In the genomic region with DNA sequence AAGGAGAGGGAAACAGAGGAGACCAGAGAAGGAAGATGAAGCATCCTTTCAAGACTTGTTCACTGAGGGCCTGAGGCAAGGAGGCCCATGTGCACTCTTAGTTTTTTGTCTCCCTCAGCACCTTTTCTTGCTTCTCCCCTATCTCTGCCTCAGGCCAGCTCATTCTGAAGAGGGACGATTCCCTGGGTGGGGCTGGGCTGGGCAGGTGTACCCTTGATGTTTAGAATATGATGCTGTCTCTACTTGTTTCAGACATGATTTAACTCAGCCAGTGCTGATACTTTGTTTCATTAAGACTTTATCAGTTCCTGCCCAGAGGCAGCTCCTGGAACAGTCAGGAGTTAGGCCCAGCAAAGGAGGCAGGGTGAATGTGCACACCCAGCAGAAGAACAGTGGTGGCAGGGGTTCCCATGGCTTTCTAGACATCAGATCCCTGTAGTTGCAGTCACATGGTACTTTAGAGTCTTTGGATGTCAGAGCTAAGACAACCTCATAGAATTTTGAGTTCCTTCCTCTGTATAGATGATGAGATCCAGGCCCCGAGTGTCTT, we compare ENCODE assay signal across 26 cellular contexts. TPM values are rescaled to one million over a fixed set of nuclear protein-coding genes. Genes with fewer than 3 reads are reported as not detected.
A peak's percentile ranks its signal among the peaks of the same experiment; 100 is the strongest.
DNase-seq lines count a peak whose midpoint lies in the region; ATAC-seq and TF ChIP-seq lines count a peak whose summit lies in the region.
"Had no signal": no experiment of that assay in that cellular context is flagged by ENCODE, and none has a peak within 500 bp of the region (broad histone marks: within the 10 kb centered on the region; RNA-seq: fewer than 3 reads in every experiment).

No MANE protein-coding gene starts in this region.

- H3K36me3 ChIP-seq in heart left ventricle (no peaks in the 10 kb centered on the region), duodenal mucosa (ENCODE audit: control insufficient read depth in 1 of 2, insufficient read depth in 2 of 2, low read length in 2 of 2) (no peaks in the 10 kb centered on the region), vagina (no peaks in the 10 kb centered on the region)
- H3K36me3 ChIP-seq: brain microvascular endothelial cell had no signal

- H3K4me3 Mint-ChIP-seq in neural crest cell, result peak overlapping the region; percentile 51
- H3K4me3 Mint-ChIP-seq in activated CD8-positive, alpha-beta memory T cell treated with anti-CD3 and anti-CD28 coated beads, Interleukin-2, amount 10 ng/mL, durations not matched to agents 7 days and 5 days, result no peak overlapping the region
- H3K4me3 Mint-ChIP-seq: CD4-positive, alpha-beta T cell had no signal

- no peak overlapping the region for H3K4me3 ChIP-seq in right cardiac atrium (ENCODE audit: low read length)
- H3K4me3 ChIP-seq in heart left ventricle, result no peak overlapping the region
- peak overlapping the region in 1 of 2 donors; percentile 7 for H3K4me3 ChIP-seq in duodenal mucosa (ENCODE audit: low read depth in 1 of 2, low read length in 2 of 2)
- H3K4me3 ChIP-seq in vagina, result no peak overlapping the region
- H3K4me3 ChIP-seq: lung had no signal

- H3K27ac Mint-ChIP-seq in neural crest cell (ENCODE audit: unreplicated experiment), result no peak overlapping the region
- H3K27ac Mint-ChIP-seq in activated CD8-positive, alpha-beta memory T cell treated with anti-CD3 and anti-CD28 coated beads, Interleukin-2, amount 10 ng/mL, durations not matched to agents 7 days and 5 days, result no peak overlapping the region
- H3K27ac Mint-ChIP-seq: activated naive CD8-positive, alpha-beta T cell; CD4-positive, alpha-beta T cell had no signal

- ATAC-seq in right cardiac atrium (no peak), heart left ventricle (no peak), HG03457 (IDR thresholded peaks at IDR 0.05; ENCODE audit: unreplicated experiment) (no peak), GM18858 (IDR thresholded peaks at IDR 0.05; ENCODE audit: unreplicated experiment) (no peak)
- no peak for ATAC-seq in activated CD8-positive, alpha-beta memory T cell treated with anti-CD3 and anti-CD28 coated beads, Interleukin-2, amount 10 ng/mL, durations not matched to agents 7 days and 5 days
- ATAC-seq: HCT116, SK-N-SH treated with all-trans-retinoic acid at 6 μM for 48 hours had no signal

- H3K4me1 ChIP-seq in right cardiac atrium (ENCODE audit: control insufficient read depth, insufficient read depth, low read length) (peaks cover 31% of the 10 kb centered on the region), heart left ventricle (peaks cover 3 to 91% (median 74%) of the 10 kb centered on the region in 12 donors), duodenal mucosa (ENCODE audit: control insufficient read depth in 1 of 2, insufficient read depth in 2 of 2, low read length in 2 of 2) (peaks cover 75 to 78% of the 10 kb centered on the region in 2 donors), vagina (peaks cover 92% of the 10 kb centered on the region)

- TF ChIP-seq CTCF in heart left ventricle (IDR thresholded peaks at IDR 0.05) (no peak), neural crest cell (conservative IDR thresholded peaks at IDR 0.05) (no peak), vagina (IDR thresholded peaks at IDR 0.05) (no peak)

- H3K4me1 Mint-ChIP-seq in neural crest cell, result peaks cover 85% of the 10 kb centered on the region
- peaks cover 11% of the 10 kb centered on the region for H3K4me1 Mint-ChIP-seq in activated CD8-positive, alpha-beta memory T cell treated with anti-CD3 and anti-CD28 coated beads, Interleukin-2, amount 10 ng/mL, durations not matched to agents 7 days and 5 days

- H3K27ac ChIP-seq in right cardiac atrium (ENCODE audit: low read length) (peak overlapping the region; percentile 65), heart left ventricle (peak overlapping the region in 6 of 12 donors; percentile 16 to 95 (median 92)), duodenal mucosa (ENCODE audit: low read depth, low read length) (peak overlapping the region; percentile 24), vagina (peak overlapping the region; percentile 31)
- H3K27ac ChIP-seq: brain microvascular endothelial cell had no signal

- no peaks in the 10 kb centered on the region for H3K27me3 Mint-ChIP-seq in neural crest cell (ENCODE audit: low read depth)
- H3K27me3 Mint-ChIP-seq in activated CD8-positive, alpha-beta memory T cell treated with anti-CD3 and anti-CD28 coated beads, Interleukin-2, amount 10 ng/mL, durations not matched to agents 7 days and 5 days, result peaks cover 8% of the 10 kb centered on the region
- H3K27me3 Mint-ChIP-seq: activated naive CD8-positive, alpha-beta T cell; CD4-positive, alpha-beta T cell; naive B cell had no signal

- no peak for TF ChIP-seq POLR2A in heart left ventricle (IDR thresholded peaks at IDR 0.05)
- TF ChIP-seq POLR2A in vagina (IDR thresholded peaks at IDR 0.05), result no peak

- intact Hi-C loops in right cardiac atrium (cut with DNase I), result no loop called here
- intact Hi-C loops in heart left ventricle (cut with DNase I), result no loop called here
- intact Hi-C loops in vagina (cut with DNase I), result no loop called here

- CTCF ChIA-PET in activated CD8-positive, alpha-beta memory T cell treated with anti-CD3 and anti-CD28 coated beads, Interleukin-2, amount 10 ng/mL, durations not matched to agents 7 days and 5 days (lab: Charles Lee), result interaction anchor here (1.1 kb wide), 2 partner anchors 34 to 188 kb away, joined by 3 read pairs; no protein-coding TSS in a partner anchor

- DNase-seq in right cardiac atrium (no peak), heart left ventricle (no peak), neural crest cell (ENCODE audit: low read depth, low spot score) (no peak), vagina (ENCODE audit: extremely low spot score in 2 of 2) (no peak)
- DNase-seq in activated CD8-positive, alpha-beta memory T cell treated with anti-CD3 and anti-CD28 coated beads, Interleukin-2, amount 10 ng/mL, durations not matched to agents 7 days and 5 days, result no peak
- DNase-seq: activated CD4-positive, CD25-positive, alpha-beta regulatory T cell treated with anti-CD3 and anti-CD28 coated beads, Interleukin-2, amount 50 U/mL, for 72 hours; brain microvascular endothelial cell; CD4-positive, alpha-beta T cell; GF-D8; MM.1S; naive B cell; NCI-H1694; NCI-H446 treated with DMSO at 0.1 percent for 48 hours; stimulated activated CD4-positive, alpha-beta T cell treated with anti-CD3 and anti-CD28 coated beads, Interleukin-4, amount 100 ng/mL, for 1 hour; T-helper 9 cell had no signal

- no peak overlapping the region for H3K9ac ChIP-seq in duodenal mucosa (ENCODE audit: low read depth in 1 of 2, low read length in 2 of 2)

- H3K36me3 Mint-ChIP-seq in neural crest cell (ENCODE audit: low read depth), result peaks cover 4% of the 10 kb centered on the region
- H3K36me3 Mint-ChIP-seq in activated CD8-positive, alpha-beta memory T cell treated with anti-CD3 and anti-CD28 coated beads, Interleukin-2, amount 10 ng/mL, durations not matched to agents 7 days and 5 days, result no peaks in the 10 kb centered on the region
- H3K36me3 Mint-ChIP-seq: activated naive CD8-positive, alpha-beta T cell; naive B cell had no signal

- H3K27me3 ChIP-seq in right cardiac atrium (ENCODE audit: control insufficient read depth, insufficient read depth) (no peaks in the 10 kb centered on the region), heart left ventricle (peaks cover 0 to 6% (median 0%) of the 10 kb centered on the region in 9 donors), duodenal mucosa (ENCODE audit: control insufficient read depth in 1 of 2, insufficient read depth in 2 of 2, low read length in 2 of 2) (no peaks in the 10 kb centered on the region), vagina (no peaks in the 10 kb centered on the region)

- 94% methylated on average over 2 of the region's 2 CpGs for WGBS in right cardiac atrium
- WGBS in heart left ventricle, 4 donors, result 84 to 92% (median 87%) methylated on average over 2 of the region's 2 CpGs

- no peaks in the 10 kb centered on the region for H3K9me3 Mint-ChIP-seq in neural crest cell
- H3K9me3 Mint-ChIP-seq in activated CD8-positive, alpha-beta memory T cell treated with anti-CD3 and anti-CD28 coated beads, Interleukin-2, amount 10 ng/mL, durations not matched to agents 7 days and 5 days (ENCODE audit: low read depth), result no peaks in the 10 kb centered on the region
- H3K9me3 Mint-ChIP-seq: CD4-positive, alpha-beta T cell; naive B cell had no signal

- H3K9me3 ChIP-seq in right cardiac atrium (ENCODE audit: control insufficient read depth, low read length) (no peaks in the 10 kb centered on the region), heart left ventricle (no peaks in the 10 kb centered on the region), duodenal mucosa (ENCODE audit: control insufficient read depth in 1 of 2, low read length in 2 of 2) (no peaks in the 10 kb centered on the region), vagina (no peaks in the 10 kb centered on the region)

RNA-seq across cellular contexts. Expression of a gene that starts 3.4 kb away (rescaled TPM):
- total RNA-seq in right cardiac atrium, result 100 to 1,000 TPM in 2 of 4 donors, 10 to 100 TPM in 2; 91.3 to 162 (median 100) TPM
- polyA plus RNA-seq in right cardiac atrium, result 105 TPM
- 100 to 1,000 TPM in 1 of 9 donors, 10 to 100 TPM in 8; 63.9 to 123 (median 78.6) TPM for total RNA-seq in heart left ventricle
- polyA plus RNA-seq in heart left ventricle, result 10 to 100 TPM; 69.9 to 74.4 TPM
- 156 and 161 TPM in 2 replicates for total RNA-seq in neural crest cell
- 62.4 TPM for total RNA-seq in vagina
- 10 to 100 TPM in 1 of 2 experiments, 1 to 10 TPM in 1; 8.1 to 12.2 TPM for total RNA-seq in activated CD8-positive, alpha-beta memory T cell treated with anti-CD3 and anti-CD28 coated beads, Interleukin-2, amount 10 ng/mL, durations not matched to agents 7 days and 5 days

RNA-seq across cellular contexts. Expression of a gene that starts 42.4 kb away (rescaled TPM):
- total RNA-seq in right cardiac atrium (10 to 100 TPM; 24.4 to 44.1 (median 34.1) TPM), heart left ventricle (10 to 100 TPM; 24.6 to 71.5 (median 39.6) TPM), neural crest cell (140 and 144 TPM in 2 replicates), vagina (98.0 TPM)
- polyA plus RNA-seq in right cardiac atrium (27.6 TPM), heart left ventricle (10 to 100 TPM; 17.4 to 46.3 TPM)
- total RNA-seq in activated CD8-positive, alpha-beta memory T cell treated with anti-CD3 and anti-CD28 coated beads, Interleukin-2, amount 10 ng/mL, durations not matched to agents 7 days and 5 days, result 100 to 1,000 TPM; 100 to 104 TPM

RNA-seq across cellular contexts. Expression of a gene that starts 55.2 kb away (rescaled TPM):
- total RNA-seq in right cardiac atrium (not detected), heart left ventricle (not detected), neural crest cell (2.5 and 3.5 TPM in 2 replicates), vagina (not detected)
- polyA plus RNA-seq in right cardiac atrium (not detected), heart left ventricle (not detected)
- total RNA-seq in activated CD8-positive, alpha-beta memory T cell treated with anti-CD3 and anti-CD28 coated beads, Interleukin-2, amount 10 ng/mL, durations not matched to agents 7 days and 5 days, result not detected
- total RNA-seq: activated CD8-positive, alpha-beta memory T cell treated with anti-CD3 and anti-CD28 coated beads for 36 hours; CD4-positive, alpha-beta T cell; fibroblast of lung had no signal
- polyA plus RNA-seq: AG04450, fibroblast of lung had no signal

RNA-seq across cellular contexts. Expression of a gene that starts 55.2 kb away (rescaled TPM):
- not detected for total RNA-seq in right cardiac atrium
- not detected for polyA plus RNA-seq in right cardiac atrium
- total RNA-seq in heart left ventricle, result not detected
- not detected for polyA plus RNA-seq in heart left ventricle
- not detected in 2 replicates for total RNA-seq in neural crest cell
- total RNA-seq in vagina, result not detected
- not detected for total RNA-seq in activated CD8-positive, alpha-beta memory T cell treated with anti-CD3 and anti-CD28 coated beads, Interleukin-2, amount 10 ng/mL, durations not matched to agents 7 days and 5 days
- total RNA-seq: activated CD8-positive, alpha-beta memory T cell treated with anti-CD3 and anti-CD28 coated beads for 36 hours; CD4-positive, alpha-beta T cell; fibroblast of lung had no signal
- polyA plus RNA-seq: AG04450, fibroblast of lung, small intestine had no signal
